Comparison of ENCODE assay signal across 1 cellular context in genomic region chr3:58487140-58487886, GRCh38.
TF ChIP-seq lines count a peak whose summit lies in the region.

No MANE protein-coding gene starts in this region.

TF ChIP-seq in HCT116, 20 proteins besides CTCF, POLR2A, EP300 and RAD21 (continued from another document):
- TF ChIP-seq YY1 (IDR thresholded peaks at IDR 0.05; ENCODE audit: extremely low read depth, insufficient replicate concordance, low read depth, low read length), result peak; percentile 53
- no peak for TF ChIP-seq FOSL1 (IDR thresholded peaks at IDR 0.05; ENCODE audit: low read depth)
- TF ChIP-seq MAX (IDR thresholded peaks at IDR 0.05), result peak; percentile 81
- no peak; the same call in 1 of the 2 replicates for TF ChIP-seq POLR2AphosphoS5 (IDR thresholded peaks at IDR 0.05; ENCODE audit: low read depth, low read length)
- TF ChIP-seq CEBPB (IDR thresholded peaks at IDR 0.05; ENCODE audit: low read depth), result no peak
- TF ChIP-seq EZH2phosphoT487 (IDR thresholded peaks at IDR 0.05; ENCODE audit: borderline replicate concordance), result no peak
- peak; percentile 63; the same call in 1 of the 2 replicates for TF ChIP-seq CBX3 (IDR thresholded peaks at IDR 0.05; ENCODE audit: low read depth)
- 0 out of 2 replicates have a peak, but pooled peaks have one; percentile 39 for TF ChIP-seq EGR1 (IDR thresholded peaks at IDR 0.05; ENCODE audit: low read depth)
- TF ChIP-seq TCF7L2 (IDR thresholded peaks at IDR 0.05; ENCODE audit: borderline replicate concordance, extremely low read depth, insufficient read depth, insufficient read length), result no peak
- TF ChIP-seq ZFX (IDR thresholded peaks at IDR 0.05), result no peak; the same call in 1 of the 2 replicates
- no peak for TF ChIP-seq SP1 (IDR thresholded peaks at IDR 0.05; ENCODE audit: low read depth)
- TF ChIP-seq ELF1 (IDR thresholded peaks at IDR 0.05; ENCODE audit: borderline replicate concordance, low read depth), result no peak
- TF ChIP-seq SIN3A (IDR thresholded peaks at IDR 0.05; ENCODE audit: low read depth), result no peak
